15 cellular contexts compared by ENCODE assay signal in the genomic region with DNA sequence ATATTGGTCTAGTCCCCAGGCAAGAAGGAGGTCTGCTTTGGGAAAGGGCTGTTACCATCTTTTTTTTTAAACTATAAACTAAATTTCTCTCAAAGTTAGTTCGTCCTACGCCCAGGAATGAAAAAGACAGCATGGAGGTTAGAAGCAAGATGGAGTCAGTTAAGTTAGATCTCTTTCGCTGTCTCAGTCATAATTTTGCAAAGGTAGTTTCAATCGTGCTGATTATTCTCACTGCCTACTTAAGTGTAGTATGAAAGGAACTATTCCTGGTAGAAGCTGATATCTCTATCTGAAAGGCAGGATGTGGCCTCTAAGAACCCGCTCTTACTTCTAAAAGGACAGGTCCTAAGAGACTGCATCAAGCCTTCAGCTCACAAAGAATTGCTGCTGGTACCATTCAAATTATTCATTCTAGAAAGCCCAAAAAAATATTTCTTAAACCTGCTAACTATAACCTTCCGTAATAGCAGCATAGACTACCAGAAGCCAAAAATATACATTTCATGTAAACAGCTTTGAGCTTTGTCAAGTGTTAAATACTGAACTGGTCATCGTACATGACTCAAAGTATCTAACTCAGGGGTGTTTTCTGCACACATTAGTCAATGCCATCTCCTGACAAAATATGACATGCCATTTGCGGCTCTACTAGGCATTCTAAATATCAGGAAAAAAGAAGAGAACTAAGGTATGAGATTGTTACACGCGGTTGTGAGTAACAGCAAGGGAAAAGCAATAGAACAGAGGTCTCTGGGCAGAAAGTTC.
DNase-seq lines count a peak whose midpoint lies in the region; ATAC-seq lines count a peak whose summit lies in the region.
"Had no signal": no experiment of that assay in that cellular context is flagged by ENCODE, and none has a peak within 500 bp of the region (broad histone marks: within the 10 kb centered on the region; RNA-seq: fewer than 3 reads in every experiment).

No MANE protein-coding gene starts in this region.

- no peaks in the 10 kb centered on the region for H3K27me3 ChIP-seq in GM23248 (replicated peaks; ENCODE audit: insufficient read depth)
- no peaks in the 10 kb centered on the region for H3K27me3 ChIP-seq in naive thymus-derived CD4-positive, alpha-beta T cell (ENCODE audit: control insufficient read depth in 2 of 2, insufficient read depth in 2 of 2, low read length in 2 of 2)
- H3K27me3 ChIP-seq: BLaER1 treated with 17β-estradiol and CSF1 and Interleukin-3, amounts not matched to agents 10 nM and 100 nM; neural progenitor cell had no signal

- POLR2A ChIA-PET in activated CD4-positive, alpha-beta memory T cell treated with anti-CD3 and anti-CD28 coated beads, Interleukin-2, amount 10 ng/mL, durations not matched to agents 7 days and 5 days (lab: Charles Lee): interaction anchor here (0.6 to 2.7 kb wide), 7 partner anchors 60 to 444 kb away, joined by 3 to 11 read pairs (median 4); a partner anchor contains a TSS
- POLR2A ChIA-PET in naive thymus-derived CD4-positive, alpha-beta T cell (lab: Charles Lee): interaction anchor here (0.6 to 0.8 kb wide), 3 partner anchors 9 to 241 kb away, joined by 3 to 4 read pairs (median 3); no protein-coding TSS in a partner anchor

- in situ Hi-C loops in GM23248 (cut with MboI): loop anchor here (10.0 kb wide), 1 partner anchor 238 kb away; a partner anchor contains a TSS

- H3K36me3 Mint-ChIP-seq in activated T-cell treated with anti-CD3 and anti-CD28 coated beads, Interleukin-2, amount 50 U/mL, for 4 hours (ENCODE audit: insufficient read depth): no peaks in the 10 kb centered on the region
- peaks cover 3% of the 10 kb centered on the region for H3K36me3 Mint-ChIP-seq in activated CD4-positive, alpha-beta memory T cell treated with anti-CD3 and anti-CD28 coated beads, Interleukin-2, amount 10 ng/mL, durations not matched to agents 7 days and 5 days (ENCODE audit: low read depth)
- H3K36me3 Mint-ChIP-seq in naive thymus-derived CD4-positive, alpha-beta T cell: peaks cover 0 to 12% (median 0%) of the 10 kb centered on the region in 5 donors
- H3K36me3 Mint-ChIP-seq: neural progenitor cell had no signal

- H3K4me3 ChIP-seq in GM23248: no peak overlapping the region
- no peak overlapping the region for H3K4me3 ChIP-seq in naive thymus-derived CD4-positive, alpha-beta T cell (ENCODE audit: low read length)
- H3K4me3 ChIP-seq: BLaER1 treated with 17β-estradiol and CSF1 and Interleukin-3, amounts not matched to agents 10 nM and 100 nM; neural progenitor cell had no signal

- no peak overlapping the region for H3K4me2 ChIP-seq in GM23248 (ENCODE audit: unreplicated experiment)
- H3K4me2 ChIP-seq: BLaER1 treated with 17β-estradiol and CSF1 and Interleukin-3, amounts not matched to agents 10 nM and 100 nM; neural progenitor cell had no signal

- H4K20me1 ChIP-seq in GM23248 (ENCODE audit: insufficient read depth): no peaks in the 10 kb centered on the region
- H4K20me1 ChIP-seq: BLaER1 treated with 17β-estradiol and CSF1 and Interleukin-3, amounts not matched to agents 10 nM and 100 nM had no signal

- H3K27me3 Mint-ChIP-seq in activated T-cell treated with anti-CD3 and anti-CD28 coated beads, Interleukin-2, amount 50 U/mL, for 4 hours (ENCODE audit: low read depth): no peaks in the 10 kb centered on the region
- no peaks in the 10 kb centered on the region for H3K27me3 Mint-ChIP-seq in activated CD4-positive, alpha-beta memory T cell treated with anti-CD3 and anti-CD28 coated beads, Interleukin-2, amount 10 ng/mL, durations not matched to agents 7 days and 5 days
- no peaks in the 10 kb centered on the region for H3K27me3 Mint-ChIP-seq in naive thymus-derived CD4-positive, alpha-beta T cell

- peak; percentile 49 to 53 for ATAC-seq in activated T-cell treated with anti-CD3 and anti-CD28 coated beads, Interleukin-2, amount 50 U/mL, for 4 hours
- ATAC-seq in naive thymus-derived CD4-positive, alpha-beta T cell: peak; percentile 68
- no peak for ATAC-seq in HG02642 (IDR thresholded peaks at IDR 0.05; ENCODE audit: poor library complexity, unreplicated experiment)
- ATAC-seq: left cardiac atrium had no signal

- peaks cover 13% of the 10 kb centered on the region; the same call in 1 of the 2 replicates for H3F3A ChIP-seq in GM23248 (ENCODE audit: insufficient read depth)

- peaks cover 61% of the 10 kb centered on the region for H3K4me1 Mint-ChIP-seq in activated T-cell treated with anti-CD3 and anti-CD28 coated beads, Interleukin-2, amount 50 U/mL, for 4 hours (ENCODE audit: low read depth)
- peaks cover 67% of the 10 kb centered on the region for H3K4me1 Mint-ChIP-seq in activated CD4-positive, alpha-beta memory T cell treated with anti-CD3 and anti-CD28 coated beads, Interleukin-2, amount 10 ng/mL, durations not matched to agents 7 days and 5 days
- peaks cover 32 to 71% (median 65%) of the 10 kb centered on the region in 7 donors for H3K4me1 Mint-ChIP-seq in naive thymus-derived CD4-positive, alpha-beta T cell

- 90 to 94% methylated on average over 10 of the region's 10 CpGs for WGBS in GM23248 (ENCODE audit: low coverage in 1 of 2, low lambda C conversion rate in 2 of 2, missing lambda C conversion rate in 2 of 2), 2 experiments

- H3K9me3 ChIP-seq in GM23248 (ENCODE audit: low read depth): no peaks in the 10 kb centered on the region
- H3K9me3 ChIP-seq in naive thymus-derived CD4-positive, alpha-beta T cell (ENCODE audit: control insufficient read depth in 2 of 3, low read length in 3 of 3): no peaks in the 10 kb centered on the region
- H3K9me3 ChIP-seq: BLaER1 treated with 17β-estradiol and CSF1 and Interleukin-3, amounts not matched to agents 10 nM and 100 nM had no signal

- H3K27ac Mint-ChIP-seq in activated CD4-positive, alpha-beta memory T cell treated with anti-CD3 and anti-CD28 coated beads, Interleukin-2, amount 10 ng/mL, durations not matched to agents 7 days and 5 days: peak overlapping the region; percentile 78
- peak overlapping the region; percentile 57 to 86 (median 84) for H3K27ac Mint-ChIP-seq in naive thymus-derived CD4-positive, alpha-beta T cell

- no peak overlapping the region for H3K27ac ChIP-seq in GM23248
- H3K27ac ChIP-seq in naive thymus-derived CD4-positive, alpha-beta T cell (ENCODE audit: low read depth, low read length): peak overlapping the region; percentile 2
- H3K27ac ChIP-seq: BLaER1 treated with 17β-estradiol and CSF1 and Interleukin-3, amounts not matched to agents 10 nM and 100 nM; neural progenitor cell had no signal

- no peaks in the 10 kb centered on the region for H3K9me2 ChIP-seq in GM23248 (ENCODE audit: insufficient read depth)

- H3K36me3 ChIP-seq in GM23248 (ENCODE audit: low read depth): no peaks in the 10 kb centered on the region
- H3K36me3 ChIP-seq in naive thymus-derived CD4-positive, alpha-beta T cell (ENCODE audit: control insufficient read depth in 2 of 3, insufficient read depth in 3 of 3, low read length in 3 of 3): no peaks in the 10 kb centered on the region
- H3K36me3 ChIP-seq: BLaER1 treated with 17β-estradiol and CSF1 and Interleukin-3, amounts not matched to agents 10 nM and 100 nM; neural progenitor cell had no signal

- no peaks in the 10 kb centered on the region for H3K79me2 ChIP-seq in GM23248 (ENCODE audit: insufficient read depth)

- 0 out of 2 replicates have a peak overlapping the region, but pooled peaks have one; percentile 34 for H2AFZ ChIP-seq in GM23248
- H2AFZ ChIP-seq: neural progenitor cell had no signal

- no peak overlapping the region for H3K4me3 Mint-ChIP-seq in activated T-cell treated with anti-CD3 and anti-CD28 coated beads, Interleukin-2, amount 50 U/mL, for 4 hours
- H3K4me3 Mint-ChIP-seq in activated CD4-positive, alpha-beta memory T cell treated with anti-CD3 and anti-CD28 coated beads, Interleukin-2, amount 10 ng/mL, durations not matched to agents 7 days and 5 days: no peak overlapping the region
- H3K4me3 Mint-ChIP-seq in naive thymus-derived CD4-positive, alpha-beta T cell: peak overlapping the region in 9 of 10 donors; percentile 29 to 75 (median 62)
- H3K4me3 Mint-ChIP-seq: neural progenitor cell had no signal

- no peak overlapping the region for H3K9ac ChIP-seq in GM23248
- H3K9ac ChIP-seq: BLaER1 treated with 17β-estradiol and CSF1 and Interleukin-3, amounts not matched to agents 10 nM and 100 nM; neural progenitor cell had no signal

- CTCF ChIA-PET in activated CD4-positive, alpha-beta memory T cell treated with anti-CD3 and anti-CD28 coated beads, Interleukin-2, amount 10 ng/mL, durations not matched to agents 7 days and 5 days (lab: Charles Lee): interaction anchor here (0.7 to 5.8 kb wide), 10 partner anchors 11 to 281 kb away, joined by 3 to 88 read pairs (median 6); a partner anchor contains a TSS
- CTCF ChIA-PET in naive thymus-derived CD4-positive, alpha-beta T cell (lab: Charles Lee): interaction anchor here (0.5 to 5.8 kb wide), 12 partner anchors 9 to 407 kb away, joined by 3 to 72 read pairs (median 3); a partner anchor contains a TSS

- intact Hi-C loops in naive thymus-derived CD4-positive, alpha-beta T cell (cut with micrococcal nuclease): loop anchor here (1.0 to 10.0 kb wide), 4 partner anchors 60 to 548 kb away; no protein-coding TSS in a partner anchor

- H3K4me1 ChIP-seq in GM23248 (ENCODE audit: insufficient read depth): peaks cover 36% of the 10 kb centered on the region
- H3K4me1 ChIP-seq in naive thymus-derived CD4-positive, alpha-beta T cell (ENCODE audit: control insufficient read depth in 2 of 2, insufficient read depth in 2 of 2, low read length in 2 of 2): peaks cover 39 to 61% of the 10 kb centered on the region in 2 donors
- H3K4me1 ChIP-seq: neural progenitor cell had no signal

- no peak for DNase-seq in activated T-cell treated with anti-CD3 and anti-CD28 coated beads, Interleukin-2, amount 50 U/mL, for 4 hours
- no peak for DNase-seq in activated T-cell treated with anti-CD3 and anti-CD28 coated beads, Interleukin-2, amount 50 U/mL, for 48 hours
- DNase-seq in GM23248 (no peak), NCI-H2227 treated with DMSO at 0.1 percent for 48 hours (lab: John Stamatoyannopoulos, UW) (no peak), NCI-H146 (lab: John Stamatoyannopoulos, UW) (no peak)
- no peak for DNase-seq in activated CD4-positive, alpha-beta memory T cell treated with anti-CD3 and anti-CD28 coated beads, Interleukin-2, amount 10 ng/mL, durations not matched to agents 7 days and 5 days
- peak in 6 of 9 donors; percentile 17 to 62 (median 42) for DNase-seq in naive thymus-derived CD4-positive, alpha-beta T cell
- DNase-seq: amygdala; left cardiac atrium; NCI-H1436; SHP77 treated with DMSO at 0.1 percent for 48 hours; stimulated activated CD4-positive, alpha-beta T cell treated with anti-CD3 and anti-CD28 coated beads, Interleukin-4, amount 100 ng/mL, for 24 hours had no signal

- no peaks in the 10 kb centered on the region for H3K9me3 Mint-ChIP-seq in activated T-cell treated with anti-CD3 and anti-CD28 coated beads, Interleukin-2, amount 50 U/mL, for 4 hours
- H3K9me3 Mint-ChIP-seq in activated CD4-positive, alpha-beta memory T cell treated with anti-CD3 and anti-CD28 coated beads, Interleukin-2, amount 10 ng/mL, durations not matched to agents 7 days and 5 days: peaks cover 3% of the 10 kb centered on the region
- peaks cover 0 to 4% (median 0%) of the 10 kb centered on the region in 11 donors for H3K9me3 Mint-ChIP-seq in naive thymus-derived CD4-positive, alpha-beta T cell
- H3K9me3 Mint-ChIP-seq: neural progenitor cell had no signal

Comparison
In these comparisons a context has a peak if more than half of its experiments do, and no peak if none do; other contexts are left out.
1. DNase-seq: peak in naive thymus-derived CD4-positive, alpha-beta T cell (6 of 9); none in activated T-cell treated with anti-CD3 and anti-CD28 coated beads, Interleukin-2, amount 50 U/mL, for 4 hours (single experiment), activated T-cell treated with anti-CD3 and anti-CD28 coated beads, Interleukin-2, amount 50 U/mL, for 48 hours (0 of 2), GM23248 (single experiment), activated CD4-positive, alpha-beta memory T cell treated with anti-CD3 and anti-CD28 coated beads, Interleukin-2, amount 10 ng/mL, durations not matched to agents 7 days and 5 days (single experiment), NCI-H2227 treated with DMSO at 0.1 percent for 48 hours (single experiment) and NCI-H146 (single experiment).
2. H3K4me3 Mint-ChIP-seq: peak in naive thymus-derived CD4-positive, alpha-beta T cell (9 of 10); none in activated T-cell treated with anti-CD3 and anti-CD28 coated beads, Interleukin-2, amount 50 U/mL, for 4 hours (single experiment) and activated CD4-positive, alpha-beta memory T cell treated with anti-CD3 and anti-CD28 coated beads, Interleukin-2, amount 10 ng/mL, durations not matched to agents 7 days and 5 days (single experiment).